8 cellular contexts compared by ENCODE assay signal in the genomic region with DNA sequence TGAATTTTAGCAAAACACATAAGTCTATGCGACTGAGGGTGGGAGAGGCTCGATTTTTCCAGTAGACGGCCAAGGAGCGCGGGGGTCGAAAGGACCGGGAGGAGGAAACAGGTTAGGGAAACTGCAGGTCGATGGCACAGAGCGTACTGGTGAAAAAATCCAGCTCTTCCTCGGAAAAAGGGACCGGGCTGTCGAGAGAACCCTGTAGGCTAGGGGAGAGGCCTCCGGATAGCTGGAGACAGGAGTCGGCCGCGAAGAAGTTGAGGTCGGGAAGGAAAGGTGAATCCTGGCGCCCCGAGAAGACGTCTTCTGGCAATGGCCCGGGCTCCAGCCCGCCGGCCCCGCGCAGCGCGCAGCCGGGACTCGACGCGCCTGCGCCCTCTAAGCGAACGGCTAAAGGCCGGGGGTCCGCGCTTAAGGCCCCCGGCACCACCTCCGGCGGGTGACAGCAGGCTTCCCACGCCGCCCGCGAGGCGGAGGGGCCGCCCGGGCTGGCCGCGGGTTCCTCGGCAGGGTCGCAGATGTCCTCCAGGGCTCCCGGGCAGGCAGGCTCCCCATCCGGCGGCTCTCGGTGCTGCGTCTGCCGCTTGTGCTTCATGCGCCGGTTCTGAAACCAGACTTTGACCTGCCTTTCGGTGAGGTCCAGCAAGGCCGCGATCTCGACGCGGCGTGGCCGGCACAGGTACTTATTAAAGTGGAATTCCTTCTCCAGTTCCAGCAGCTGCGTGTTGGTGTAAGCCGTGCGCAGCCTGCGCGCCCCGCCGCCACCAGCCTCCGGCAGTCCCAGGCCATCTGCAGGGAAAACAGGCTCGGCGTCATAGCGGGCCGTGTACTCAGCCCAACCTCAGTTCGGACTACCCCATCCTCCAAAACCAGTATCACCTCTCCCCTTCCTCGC.
DNase-seq lines count a peak whose midpoint lies in the region; ATAC-seq and TF ChIP-seq lines count a peak whose summit lies in the region.

No MANE protein-coding gene starts in this region.

- DNase-seq in WERI-Rb-1 (peak; percentile 47), left kidney (ENCODE audit: low read depth, low spot score) (peak; percentile 71), HuH-7.5 (ENCODE audit: low spot score) (no peak)
- peak; percentile 62 for DNase-seq in central memory CD4-positive, alpha-beta T cell
- peak in 2 of 3 donors; percentile 18 to 53 for DNase-seq in stimulated activated CD4-positive, alpha-beta T cell treated with anti-CD3 and anti-CD28 coated beads, TNF-alpha, amount 100 ng/mL, for 48 hours (ENCODE audit: low read depth in 3 of 3)

- H3K4me3 ChIP-seq in WERI-Rb-1 (ENCODE audit: low read depth, low read length), result peak overlapping the region; percentile 33

- TF ChIP-seq CTCF in WERI-Rb-1 (IDR thresholded peaks at IDR 0.05; ENCODE audit: low read depth, low read length), result peak; percentile 18

- H3K27me3 ChIP-seq in WERI-Rb-1 (ENCODE audit: insufficient read depth, low read depth, severe bottlenecking), result peaks cover 93% of the 10 kb centered on the region

- H3K27ac ChIP-seq in WERI-Rb-1, result no peak overlapping the region

- H3K36me3 ChIP-seq in WERI-Rb-1, result no peaks in the 10 kb centered on the region; the same call in 1 of the 2 replicates

- peaks cover 8% of the 10 kb centered on the region for H3K9me3 ChIP-seq in WERI-Rb-1 (ENCODE audit: severe bottlenecking)

- peak; percentile 54 for ATAC-seq in GM18502 (IDR thresholded peaks at IDR 0.05; ENCODE audit: poor library complexity, unreplicated experiment)
- peak; percentile 44 for ATAC-seq in HG03342 (IDR thresholded peaks at IDR 0.05; ENCODE audit: unreplicated experiment)
- ATAC-seq in HG03045 (IDR thresholded peaks at IDR 0.05; ENCODE audit: unreplicated experiment), result no peak
